1 cellular context compared by ENCODE assay signal in genomic region chr17:45248132-45248936, GRCh38.
TF ChIP-seq lines count a peak whose summit lies in the region.

No MANE protein-coding gene starts in this region.

TF ChIP-seq in HepG2, 621 proteins besides CTCF, POLR2A, EP300 and RAD21 (continues in another document):
- no peak for TF ChIP-seq FOXO1 (CRISPR knock-in tag; IDR thresholded peaks at IDR 0.05)
- TF ChIP-seq, protein P1, sequence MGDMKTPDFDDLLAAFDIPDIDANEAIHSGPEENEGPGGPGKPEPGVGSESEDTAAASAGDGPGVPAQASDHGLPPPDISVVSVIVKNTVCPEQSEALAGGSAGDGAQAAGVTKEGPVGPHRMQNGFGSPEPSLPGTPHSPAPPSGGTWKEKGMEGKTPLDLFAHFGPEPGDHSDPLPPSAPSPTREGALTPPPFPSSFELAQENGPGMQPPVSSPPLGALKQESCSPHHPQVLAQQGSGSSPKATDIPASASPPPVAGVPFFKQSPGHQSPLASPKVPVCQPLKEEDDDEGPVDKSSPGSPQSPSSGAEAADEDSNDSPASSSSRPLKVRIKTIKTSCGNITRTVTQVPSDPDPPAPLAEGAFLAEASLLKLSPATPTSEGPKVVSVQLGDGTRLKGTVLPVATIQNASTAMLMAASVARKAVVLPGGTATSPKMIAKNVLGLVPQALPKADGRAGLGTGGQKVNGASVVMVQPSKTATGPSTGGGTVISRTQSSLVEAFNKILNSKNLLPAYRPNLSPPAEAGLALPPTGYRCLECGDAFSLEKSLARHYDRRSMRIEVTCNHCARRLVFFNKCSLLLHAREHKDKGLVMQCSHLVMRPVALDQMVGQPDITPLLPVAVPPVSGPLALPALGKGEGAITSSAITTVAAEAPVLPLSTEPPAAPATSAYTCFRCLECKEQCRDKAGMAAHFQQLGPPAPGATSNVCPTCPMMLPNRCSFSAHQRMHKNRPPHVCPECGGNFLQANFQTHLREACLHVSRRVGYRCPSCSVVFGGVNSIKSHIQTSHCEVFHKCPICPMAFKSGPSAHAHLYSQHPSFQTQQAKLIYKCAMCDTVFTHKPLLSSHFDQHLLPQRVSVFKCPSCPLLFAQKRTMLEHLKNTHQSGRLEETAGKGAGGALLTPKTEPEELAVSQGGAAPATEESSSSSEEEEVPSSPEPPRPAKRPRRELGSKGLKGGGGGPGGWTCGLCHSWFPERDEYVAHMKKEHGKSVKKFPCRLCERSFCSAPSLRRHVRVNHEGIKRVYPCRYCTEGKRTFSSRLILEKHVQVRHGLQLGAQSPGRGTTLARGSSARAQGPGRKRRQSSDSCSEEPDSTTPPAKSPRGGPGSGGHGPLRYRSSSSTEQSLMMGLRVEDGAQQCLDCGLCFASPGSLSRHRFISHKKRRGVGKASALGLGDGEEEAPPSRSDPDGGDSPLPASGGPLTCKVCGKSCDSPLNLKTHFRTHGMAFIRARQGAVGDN (CRISPR knock-in tag; IDR thresholded peaks at IDR 0.05), result peak; percentile 48
- TF ChIP-seq RORA (CRISPR knock-in tag; IDR thresholded peaks at IDR 0.05), result no peak
- 0 out of 2 replicates have a peak, but pooled peaks have one; percentile 10 for TF ChIP-seq DNMT3B (CRISPR knock-in tag; conservative IDR thresholded peaks at IDR 0.05)
- TF ChIP-seq, protein P2, sequence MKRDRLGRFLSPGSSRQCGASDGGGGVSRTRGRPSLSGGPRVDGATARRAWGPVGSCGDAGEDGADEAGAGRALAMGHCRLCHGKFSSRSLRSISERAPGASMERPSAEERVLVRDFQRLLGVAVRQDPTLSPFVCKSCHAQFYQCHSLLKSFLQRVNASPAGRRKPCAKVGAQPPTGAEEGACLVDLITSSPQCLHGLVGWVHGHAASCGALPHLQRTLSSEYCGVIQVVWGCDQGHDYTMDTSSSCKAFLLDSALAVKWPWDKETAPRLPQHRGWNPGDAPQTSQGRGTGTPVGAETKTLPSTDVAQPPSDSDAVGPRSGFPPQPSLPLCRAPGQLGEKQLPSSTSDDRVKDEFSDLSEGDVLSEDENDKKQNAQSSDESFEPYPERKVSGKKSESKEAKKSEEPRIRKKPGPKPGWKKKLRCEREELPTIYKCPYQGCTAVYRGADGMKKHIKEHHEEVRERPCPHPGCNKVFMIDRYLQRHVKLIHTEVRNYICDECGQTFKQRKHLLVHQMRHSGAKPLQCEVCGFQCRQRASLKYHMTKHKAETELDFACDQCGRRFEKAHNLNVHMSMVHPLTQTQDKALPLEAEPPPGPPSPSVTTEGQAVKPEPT (CRISPR knock-in tag; IDR thresholded peaks at IDR 0.05; ENCODE audit: low read depth), result 0 out of 2 replicates have a peak, but pooled peaks have one; percentile 1
- TF ChIP-seq, protein P3, sequence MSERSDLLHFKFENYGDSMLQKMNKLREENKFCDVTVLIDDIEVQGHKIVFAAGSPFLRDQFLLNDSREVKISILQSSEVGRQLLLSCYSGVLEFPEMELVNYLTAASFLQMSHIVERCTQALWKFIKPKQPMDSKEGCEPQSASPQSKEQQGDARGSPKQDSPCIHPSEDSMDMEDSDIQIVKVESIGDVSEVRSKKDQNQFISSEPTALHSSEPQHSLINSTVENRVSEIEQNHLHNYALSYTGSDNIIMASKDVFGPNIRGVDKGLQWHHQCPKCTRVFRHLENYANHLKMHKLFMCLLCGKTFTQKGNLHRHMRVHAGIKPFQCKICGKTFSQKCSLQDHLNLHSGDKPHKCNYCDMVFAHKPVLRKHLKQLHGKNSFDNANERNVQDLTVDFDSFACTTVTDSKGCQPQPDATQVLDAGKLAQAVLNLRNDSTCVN (CRISPR knock-in tag; IDR thresholded peaks at IDR 0.05; ENCODE audit: borderline replicate concordance), result no peak
- TF ChIP-seq RBM39 (IDR thresholded peaks at IDR 0.05; ENCODE audit: low read depth, low read length, poor library complexity, severe bottlenecking), result no peak
- no peak for TF ChIP-seq ZNF224 (CRISPR knock-in tag; IDR thresholded peaks at IDR 0.05)
- no peak for TF ChIP-seq SMARCC2 (IDR thresholded peaks at IDR 0.05)
- TF ChIP-seq TFDP2 (CRISPR knock-in tag; IDR thresholded peaks at IDR 0.05), result no peak
- TF ChIP-seq THAP7 (CRISPR knock-in tag; IDR thresholded peaks at IDR 0.05), result 0 out of 2 replicates have a peak, but pooled peaks have one; percentile 15
- TF ChIP-seq ZNF350 (CRISPR knock-in tag; IDR thresholded peaks at IDR 0.05; ENCODE audit: borderline replicate concordance, low read depth), result peak; percentile 16; the same call in 1 of the 2 replicates
- no peak for TF ChIP-seq IKZF1 (IDR thresholded peaks at IDR 0.05)
- TF ChIP-seq E2F5 (CRISPR knock-in tag; conservative IDR thresholded peaks at IDR 0.05), result no peak
- TF ChIP-seq, protein P4, sequence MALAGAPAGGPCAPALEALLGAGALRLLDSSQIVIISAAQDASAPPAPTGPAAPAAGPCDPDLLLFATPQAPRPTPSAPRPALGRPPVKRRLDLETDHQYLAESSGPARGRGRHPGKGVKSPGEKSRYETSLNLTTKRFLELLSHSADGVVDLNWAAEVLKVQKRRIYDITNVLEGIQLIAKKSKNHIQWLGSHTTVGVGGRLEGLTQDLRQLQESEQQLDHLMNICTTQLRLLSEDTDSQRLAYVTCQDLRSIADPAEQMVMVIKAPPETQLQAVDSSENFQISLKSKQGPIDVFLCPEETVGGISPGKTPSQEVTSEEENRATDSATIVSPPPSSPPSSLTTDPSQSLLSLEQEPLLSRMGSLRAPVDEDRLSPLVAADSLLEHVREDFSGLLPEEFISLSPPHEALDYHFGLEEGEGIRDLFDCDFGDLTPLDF (CRISPR knock-in tag; IDR thresholded peaks at IDR 0.05), result 0 out of 2 replicates have a peak, but pooled peaks have one; percentile 1
- no peak for TF ChIP-seq GZF1 (CRISPR knock-in tag; IDR thresholded peaks at IDR 0.05)
- no peak for TF ChIP-seq HDAC2 (CRISPR knock-in tag; IDR thresholded peaks at IDR 0.05)
- peak; percentile 4; the same call in 1 of the 2 replicates for TF ChIP-seq KLF15 (CRISPR knock-in tag; IDR thresholded peaks at IDR 0.05; ENCODE audit: borderline replicate concordance)
- TF ChIP-seq, protein P5, sequence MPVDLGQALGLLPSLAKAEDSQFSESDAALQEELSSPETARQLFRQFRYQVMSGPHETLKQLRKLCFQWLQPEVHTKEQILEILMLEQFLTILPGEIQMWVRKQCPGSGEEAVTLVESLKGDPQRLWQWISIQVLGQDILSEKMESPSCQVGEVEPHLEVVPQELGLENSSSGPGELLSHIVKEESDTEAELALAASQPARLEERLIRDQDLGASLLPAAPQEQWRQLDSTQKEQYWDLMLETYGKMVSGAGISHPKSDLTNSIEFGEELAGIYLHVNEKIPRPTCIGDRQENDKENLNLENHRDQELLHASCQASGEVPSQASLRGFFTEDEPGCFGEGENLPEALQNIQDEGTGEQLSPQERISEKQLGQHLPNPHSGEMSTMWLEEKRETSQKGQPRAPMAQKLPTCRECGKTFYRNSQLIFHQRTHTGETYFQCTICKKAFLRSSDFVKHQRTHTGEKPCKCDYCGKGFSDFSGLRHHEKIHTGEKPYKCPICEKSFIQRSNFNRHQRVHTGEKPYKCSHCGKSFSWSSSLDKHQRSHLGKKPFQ (CRISPR knock-in tag; IDR thresholded peaks at IDR 0.05; ENCODE audit: insufficient replicate concordance), result no peak
- peak; percentile 83 for TF ChIP-seq HNRNPL (IDR thresholded peaks at IDR 0.05; ENCODE audit: low read depth, low read length)
- no peak for TF ChIP-seq ZNF207 (IDR thresholded peaks at IDR 0.05; ENCODE audit: borderline replicate concordance)
- TF ChIP-seq TBX2 (CRISPR knock-in tag; IDR thresholded peaks at IDR 0.05; ENCODE audit: borderline replicate concordance), result peak; percentile 45; the same call in 1 of the 2 replicates
- 0 out of 2 replicates have a peak, but pooled peaks have one; percentile 10 for TF ChIP-seq ZNF318 (CRISPR knock-in tag; IDR thresholded peaks at IDR 0.05)
- no peak for TF ChIP-seq NFYC (CRISPR knock-in tag; IDR thresholded peaks at IDR 0.05)
- no peak for TF ChIP-seq KDM5A (IDR thresholded peaks at IDR 0.05; ENCODE audit: borderline replicate concordance, low read length)
- no peak for TF ChIP-seq SALL2 (CRISPR knock-in tag; IDR thresholded peaks at IDR 0.05)
- TF ChIP-seq ZNF777 (CRISPR knock-in tag; IDR thresholded peaks at IDR 0.05), result peak; percentile 99
- TF ChIP-seq ZNF879 (CRISPR knock-in tag; IDR thresholded peaks at IDR 0.05), result 0 out of 2 replicates have a peak, but pooled peaks have one; percentile 23
- TF ChIP-seq ZNF569 (CRISPR knock-in tag; IDR thresholded peaks at IDR 0.05; ENCODE audit: borderline replicate concordance), result no peak
- no peak for TF ChIP-seq SNAPC2 (CRISPR knock-in tag; IDR thresholded peaks at IDR 0.05)
- TF ChIP-seq ZNF761 (CRISPR knock-in tag; conservative IDR thresholded peaks at IDR 0.05), result no peak
- TF ChIP-seq ZNF670 (CRISPR knock-in tag; IDR thresholded peaks at IDR 0.05; ENCODE audit: borderline replicate concordance), result no peak
- TF ChIP-seq PREB (CRISPR knock-in tag; IDR thresholded peaks at IDR 0.05), result no peak
